ENCODE assay signal across 21 cellular contexts in the genomic region with DNA sequence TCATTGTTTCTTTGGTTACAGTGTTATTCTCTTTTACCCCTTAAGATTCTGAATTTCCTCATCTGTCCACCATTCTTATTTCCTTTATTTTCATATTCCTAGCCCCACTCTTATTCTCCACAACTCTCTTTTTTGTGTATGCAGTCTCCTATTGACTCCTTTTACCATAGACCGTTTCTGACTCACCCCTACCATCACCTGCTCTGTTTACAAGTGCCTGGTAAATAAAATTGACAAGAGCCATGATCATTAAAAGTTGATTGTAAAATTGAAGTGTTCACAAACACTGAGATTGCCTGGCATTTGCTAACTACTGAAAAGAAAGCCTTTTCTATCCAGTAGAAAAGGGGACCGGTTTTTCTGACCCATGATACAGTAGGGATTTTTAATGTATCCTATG. TPM values are rescaled to one million over a fixed set of nuclear protein-coding genes. Genes with fewer than 3 reads are reported as not detected.
A peak's percentile ranks its signal among the peaks of the same experiment; 100 is the strongest.
DNase-seq lines count a peak whose midpoint lies in the region; FAIRE-seq and TF ChIP-seq lines count a peak whose summit lies in the region.
"Had no signal": no experiment of that assay in that cellular context is flagged by ENCODE, and none has a peak within 500 bp of the region (broad histone marks: within the 10 kb centered on the region; RNA-seq: fewer than 3 reads in every experiment).

No MANE protein-coding gene starts in this region.

- peak overlapping the region; percentile 31 for H3K27ac ChIP-seq in endothelial cell of umbilical vein (ENCODE audit: insufficient read depth, low read depth, low read length)
- H3K27ac ChIP-seq in WERI-Rb-1: no peak overlapping the region
- H3K27ac ChIP-seq in ascending aorta: no peak overlapping the region
- H3K27ac ChIP-seq: body of pancreas, left ventricle myocardium inferior, psoas muscle, RWPE1, tibial nerve had no signal

- H3K4me1 ChIP-seq in endothelial cell of umbilical vein (ENCODE audit: control insufficient read depth, extremely low read depth, insufficient read depth, low read length) (peaks cover 44% of the 10 kb centered on the region), ascending aorta (no peaks in the 10 kb centered on the region)
- H3K4me1 ChIP-seq: body of pancreas, psoas muscle, tibial nerve had no signal

- dilution Hi-C loops in endothelial cell of umbilical vein (cut with MboI; ENCODE audit: extremely low pct_ligation_motif_present, low sequenced_read_pairs): no loop called here

- POLR2A ChIA-PET in endothelial cell of umbilical vein (lab: Charles Lee): no interaction called here

- no TSS peak for BruUV-seq in endothelial cell of umbilical vein (replicated peaks; lab: Mats Ljungman, UMichigan)

- no peak overlapping the region for H3K9ac ChIP-seq in endothelial cell of umbilical vein (replicated peaks; ENCODE audit: extremely low read depth, insufficient read depth, low read length)

- H3K9me1 ChIP-seq in endothelial cell of umbilical vein (replicated peaks; ENCODE audit: control insufficient read depth, extremely low read depth, insufficient read depth, low read length): no peaks in the 10 kb centered on the region

- H4K20me1 ChIP-seq in endothelial cell of umbilical vein (replicated peaks; ENCODE audit: control insufficient read depth, extremely low read depth, insufficient read depth, low read length): no peaks in the 10 kb centered on the region

- H3K79me2 ChIP-seq in endothelial cell of umbilical vein (ENCODE audit: control insufficient read depth, insufficient read depth, low read length): peaks cover 3% of the 10 kb centered on the region

- H3K9me3 ChIP-seq in endothelial cell of umbilical vein (replicated peaks; ENCODE audit: control insufficient read depth, insufficient read depth, low read length) (no peaks in the 10 kb centered on the region), WERI-Rb-1 (ENCODE audit: severe bottlenecking) (no peaks in the 10 kb centered on the region), ascending aorta (no peaks in the 10 kb centered on the region)
- H3K9me3 ChIP-seq: body of pancreas, HAP-1, left ventricle myocardium inferior, psoas muscle, tibial nerve had no signal

- H3K27me3 ChIP-seq in endothelial cell of umbilical vein (ENCODE audit: control insufficient read depth in 2 of 2, insufficient read depth in 2 of 2, low read length in 2 of 2) (no peaks in the 10 kb centered on the region), WERI-Rb-1 (ENCODE audit: insufficient read depth, low read depth, severe bottlenecking) (no peaks in the 10 kb centered on the region), ascending aorta (no peaks in the 10 kb centered on the region)
- H3K27me3 ChIP-seq: body of pancreas, tibial nerve had no signal

- H3K4me2 ChIP-seq in endothelial cell of umbilical vein (ENCODE audit: insufficient read depth, low read length): no peak overlapping the region

- no peak overlapping the region for H2AFZ ChIP-seq in endothelial cell of umbilical vein (ENCODE audit: low read depth, low read length)

- H3K36me3 ChIP-seq in endothelial cell of umbilical vein (ENCODE audit: control insufficient read depth in 2 of 2, extremely low read depth in 1 of 2, insufficient read depth in 2 of 2, low read length in 2 of 2) (peaks cover 0 to 2% of the 10 kb centered on the region in 2 experiments), WERI-Rb-1 (no peaks in the 10 kb centered on the region; the same call in 1 of the 2 replicates), ascending aorta (peaks cover 0 to 3% of the 10 kb centered on the region in 2 donors)

- FAIRE-seq in endothelial cell of umbilical vein (lab: Jason Lieb, UNC): no peak
- FAIRE-seq: small intestine had no signal

- no peak overlapping the region for H3K4me3 ChIP-seq in endothelial cell of umbilical vein (replicated peaks in 1 of 3; ENCODE audit: insufficient read depth in 1 of 3, low read depth in 1 of 3, low read length in 3 of 3)
- H3K4me3 ChIP-seq in WERI-Rb-1 (ENCODE audit: low read depth, low read length): no peak overlapping the region
- H3K4me3 ChIP-seq in ascending aorta: no peak overlapping the region
- H3K4me3 ChIP-seq: body of pancreas, HAP-1, left ventricle myocardium inferior, psoas muscle, tibial nerve had no signal

- TF ChIP-seq CTCF in endothelial cell of umbilical vein (IDR thresholded peaks at IDR 0.05; ENCODE audit: extremely low read depth in 1 of 2, insufficient read depth in 1 of 2, low read depth in 1 of 2, low read length in 2 of 2) (no peak), WERI-Rb-1 (IDR thresholded peaks at IDR 0.05; ENCODE audit: low read depth, low read length) (no peak), ascending aorta (IDR thresholded peaks at IDR 0.05) (no peak)

- CTCF ChIA-PET in endothelial cell of umbilical vein (lab: Charles Lee): interaction anchor here (1.4 kb wide), 1 partner anchor 10 kb away, joined by 3 read pairs; no protein-coding TSS in a partner anchor

- DNase-seq in DMS53 treated with DMSO at 0.1 percent for 48 hours (lab: John Stamatoyannopoulos, UW; ENCODE audit: unreplicated experiment) (peak; percentile 47), NCI-H1105 treated with DMSO at 0.1 percent for 48 hours (lab: John Stamatoyannopoulos, UW) (peak; percentile 93), NCI-H510A (lab: John Stamatoyannopoulos, UW) (peak; percentile 51), endothelial cell of umbilical vein (ENCODE audit: low read depth, low spot score) (no peak), SIG-M5 (lab: John Stamatoyannopoulos, UW) (no peak), putamen (ENCODE audit: low spot score) (no peak), WERI-Rb-1 (no peak), ascending aorta (ENCODE audit: low spot score in 2 of 2) (no peak)
- DNase-seq: activated CD4-positive, alpha-beta T cell treated with anti-CD3 and anti-CD28 coated beads for 36 hours; activated CD8-positive, alpha-beta memory T cell treated with anti-CD3 and anti-CD28 coated beads, Interleukin-2, amount 10 ng/mL, durations not matched to agents 7 days and 5 days; body of pancreas; CD4-positive, alpha-beta T cell; glutamatergic neuron; left ventricle myocardium inferior; midbrain; psoas muscle; small intestine; stimulated activated naive CD4-positive, alpha-beta T cell treated with Interleukin-2 at 50 U/mL for 16 hours had no signal

- intact Hi-C loops in endothelial cell of umbilical vein (cut with micrococcal nuclease): no loop called here
- intact Hi-C loops in ascending aorta (cut with DNase I): no loop called here

- TF ChIP-seq POLR2A in endothelial cell of umbilical vein (IDR thresholded peaks at IDR 0.05; ENCODE audit: low read depth, low read length): no peak

TF ChIP-seq in endothelial cell of umbilical vein, 7 proteins besides CTCF, POLR2A, EP300 and RAD21:
- TF ChIP-seq GATA2 (IDR thresholded peaks at IDR 0.05; ENCODE audit: insufficient read depth, insufficient read length, low read depth, low read length) (no peak), EZH2 (IDR thresholded peaks at IDR 0.05; ENCODE audit: borderline replicate concordance, low read depth, low read length, severe bottlenecking) (no peak), FOS (IDR thresholded peaks at IDR 0.05; ENCODE audit: borderline replicate concordance, insufficient read depth, low read length) (no peak)

RNA-seq across cellular contexts. Expression of gene MRPL1, which starts 54.4 kb away (rescaled TPM):
- total RNA-seq in endothelial cell of umbilical vein: 38.6 and 42.9 TPM in 2 replicates
- 6.0 and 11.5 TPM in 2 replicates for polyA plus RNA-seq in endothelial cell of umbilical vein
- 27.7 and 31.5 TPM in 2 replicates for polyA plus RNA-seq in endothelial cell of umbilical vein (2011; cell fraction: cytosol; rRNA removed)
- polyA plus RNA-seq in endothelial cell of umbilical vein (2011; cell fraction: nucleus; rRNA removed): 14.3 and 25.2 TPM in 2 replicates
- polyA plus RNA-seq in endothelial cell of umbilical vein (2012): 25.2 and 49.8 TPM in 2 replicates
- polyA minus RNA-seq in endothelial cell of umbilical vein: 6.3 and 11.2 TPM in 2 replicates
- polyA minus RNA-seq in endothelial cell of umbilical vein (2011; cell fraction: cytosol; rRNA and poly(A)+ RNA removed): 4.5 TPM
- 14.1 and 19.9 TPM in 2 replicates for polyA minus RNA-seq in endothelial cell of umbilical vein (2011; cell fraction: nucleus; rRNA and poly(A)+ RNA removed)
- total RNA-seq in ascending aorta: 6.2 TPM

Comparison
In these comparisons a context has a peak if more than half of its experiments do, and no peak if none do; other contexts are left out.
1. DNase-seq: peak in DMS53 treated with DMSO at 0.1 percent for 48 hours (single experiment), NCI-H1105 treated with DMSO at 0.1 percent for 48 hours (single experiment) and NCI-H510A (single experiment); none in endothelial cell of umbilical vein (single experiment), SIG-M5 (single experiment), putamen (single experiment), WERI-Rb-1 (single experiment) and ascending aorta (0 of 2).